ENCODE assay signal across 11 cellular contexts in genomic region chr21:38380391-38381137, GRCh38.
A peak's percentile ranks its signal among the peaks of the same experiment; 100 is the strongest.
DNase-seq lines count a peak whose midpoint lies in the region; ATAC-seq and TF ChIP-seq lines count a peak whose summit lies in the region.
"Had no signal": no experiment of that assay in that cellular context is flagged by ENCODE, and none has a peak within 500 bp of the region (broad histone marks: within the 10 kb centered on the region; RNA-seq: fewer than 3 reads in every experiment).

No MANE protein-coding gene starts in this region.

- H3K9me3 ChIP-seq in RWPE2 (ENCODE audit: severe bottlenecking) (no peaks in the 10 kb centered on the region), SJCRH30 (replicated peaks) (no peaks in the 10 kb centered on the region), lower lobe of right lung (no peaks in the 10 kb centered on the region)
- H3K9me3 ChIP-seq: SJSA1 had no signal

- peak; percentile 18 for DNase-seq in AG08396 (ENCODE audit: low spot score)
- DNase-seq in GM03348 (ENCODE audit: low spot score): peak; percentile 58
- DNase-seq in RWPE2 (ENCODE audit: low spot score): no peak
- DNase-seq in fibroblast of the aortic adventitia (ENCODE audit: low read depth): peak; percentile 72
- DNase-seq in SJCRH30: no peak
- DNase-seq in inferior parietal cortex (ENCODE audit: extremely low spot score): no peak
- no peak for DNase-seq in lower lobe of right lung
- DNase-seq in dorsolateral prefrontal cortex: no peak
- DNase-seq: activated T-cell treated with anti-CD3 and anti-CD28 coated beads, Interleukin-2, amount 50 U/mL, for 4 hours; midbrain had no signal

- H3K27ac ChIP-seq in RWPE2 (ENCODE audit: poor library complexity, severe bottlenecking) (no peak overlapping the region), SJCRH30 (no peak overlapping the region), lower lobe of right lung (no peak overlapping the region), dorsolateral prefrontal cortex (no peak overlapping the region)
- H3K27ac ChIP-seq: SJSA1 had no signal

- H3K36me3 ChIP-seq in RWPE2 (ENCODE audit: low read depth): no peaks in the 10 kb centered on the region
- no peaks in the 10 kb centered on the region for H3K36me3 ChIP-seq in SJCRH30
- no peaks in the 10 kb centered on the region for H3K36me3 ChIP-seq in lower lobe of right lung
- H3K36me3 ChIP-seq: SJSA1 had no signal

- intact Hi-C loops in lower lobe of right lung (cut with DNase I): no loop called here
- intact Hi-C loops in dorsolateral prefrontal cortex (cut with DNase I): no loop called here

- peak; percentile 38; the same call in 1 of the 3 replicates for ATAC-seq in RWPE2 (ENCODE audit: low read depth)
- ATAC-seq in lower lobe of right lung: no peak
- ATAC-seq: activated T-cell treated with anti-CD3 and anti-CD28 coated beads, Interleukin-2, amount 50 U/mL, for 4 hours had no signal

- no peaks in the 10 kb centered on the region for H3K4me1 ChIP-seq in RWPE2 (ENCODE audit: insufficient read depth, poor library complexity, severe bottlenecking)
- no peaks in the 10 kb centered on the region for H3K4me1 ChIP-seq in SJCRH30
- H3K4me1 ChIP-seq in lower lobe of right lung: peaks cover 37% of the 10 kb centered on the region

- H3K27me3 ChIP-seq in RWPE2 (ENCODE audit: insufficient read depth, poor library complexity, severe bottlenecking) (no peaks in the 10 kb centered on the region), SJCRH30 (no peaks in the 10 kb centered on the region; the same call in 1 of the 2 replicates), lower lobe of right lung (ENCODE audit: low read depth) (no peaks in the 10 kb centered on the region), dorsolateral prefrontal cortex (peaks cover 0 to 21% (median 0%) of the 10 kb centered on the region in 45 donors)
- H3K27me3 ChIP-seq: SJSA1 had no signal

- H3K4me3 ChIP-seq in RWPE2 (ENCODE audit: severe bottlenecking) (no peak overlapping the region), fibroblast of the aortic adventitia (ENCODE audit: low read depth, low read length) (no peak overlapping the region), SJCRH30 (no peak overlapping the region), lower lobe of right lung (no peak overlapping the region), dorsolateral prefrontal cortex (no peak overlapping the region)
- H3K4me3 ChIP-seq: SJSA1 had no signal

- peak; percentile 38 for TF ChIP-seq CTCF in RWPE2 (IDR thresholded peaks at IDR 0.05; ENCODE audit: poor library complexity, severe bottlenecking)
- TF ChIP-seq CTCF in fibroblast of the aortic adventitia (IDR thresholded peaks at IDR 0.05; ENCODE audit: insufficient read depth, low read length): peak; percentile 47
- no peak for TF ChIP-seq CTCF in lower lobe of right lung (IDR thresholded peaks at IDR 0.05)
- TF ChIP-seq CTCF in dorsolateral prefrontal cortex (IDR thresholded peaks at IDR 0.05 in 54 of 56, conservative IDR thresholded peaks at IDR 0.05 in 2 of 56; ENCODE audit: low read depth in 1 of 56, partially characterized antibody in 56 of 56): peak in 4 of 56 donors; percentile 10 to 19 (median 16)

Comparison
In these comparisons a context has a peak if more than half of its experiments do, and no peak if none do; other contexts are left out.
1. DNase-seq: peak in AG08396 (single experiment), GM03348 (single experiment) and fibroblast of the aortic adventitia (single experiment); none in RWPE2 (single experiment), SJCRH30 (0 of 2), inferior parietal cortex (single experiment), lower lobe of right lung (single experiment) and dorsolateral prefrontal cortex (0 of 10).